In the genomic region with DNA sequence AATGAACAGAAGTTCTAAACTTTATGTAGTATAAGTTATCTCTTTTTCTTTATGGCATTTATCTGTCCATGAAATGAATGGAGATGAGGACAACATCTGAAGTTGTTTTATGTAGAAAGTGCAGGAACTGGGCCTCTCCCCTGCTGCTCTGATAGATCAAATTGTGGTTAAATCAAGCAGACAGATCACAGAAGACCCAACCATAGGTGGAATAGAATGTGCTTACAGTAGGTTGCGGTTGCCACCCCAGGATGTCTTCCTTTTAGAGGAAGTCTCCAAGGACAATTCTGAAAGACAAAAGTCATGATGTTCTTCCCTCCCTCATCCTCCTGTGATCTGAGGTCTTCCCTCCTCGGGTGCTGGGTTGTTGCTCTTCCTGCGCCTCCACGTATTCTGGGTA, we compare ENCODE assay signal across 15 cellular contexts.
"Had no signal": no experiment of that assay in that cellular context is flagged by ENCODE, and none has a peak within 500 bp of the region (broad histone marks: within the 10 kb centered on the region; RNA-seq: fewer than 3 reads in every experiment).

No MANE protein-coding gene starts in this region.

- H3K9me3 Mint-ChIP-seq: T-helper 2 cell treated with Interferon-gamma antibody and Interleukin-4, amounts not matched to agents 5 μg/mL and 100 μg/mL, for 36 hours had no signal

- ATAC-seq: left colon had no signal

- H3K4me3 Mint-ChIP-seq: naive B cell; T-helper 2 cell treated with Interferon-gamma antibody and Interleukin-4, amounts not matched to agents 5 μg/mL and 100 μg/mL, for 36 hours had no signal

- H3K4me1 Mint-ChIP-seq: naive B cell had no signal

- H3K27ac Mint-ChIP-seq: naive B cell; T-helper 2 cell treated with Interferon-gamma antibody and Interleukin-4, amounts not matched to agents 5 μg/mL and 100 μg/mL, for 36 hours had no signal

- H3K36me3 Mint-ChIP-seq: naive B cell had no signal

- DNase-seq: activated CD4-positive, alpha-beta T cell treated with anti-CD3 and anti-CD28 coated beads, Interleukin-2, amount 50 U/mL, for 4 hours; activated CD4-positive, CD25-positive, alpha-beta regulatory T cell; activated effector memory CD4-positive, alpha-beta T cell treated with Interleukin-2 at 50 U/mL for 16 hours; activated T-cell treated with anti-CD3 and anti-CD28 coated beads for 4 hours; cortex of kidney; effector CD4-positive, alpha-beta T cell; left colon; naive B cell; sigmoid colon; stimulated activated CD4-positive, alpha-beta T cell treated with anti-CD3 and anti-CD28 coated beads, Interleukin-1b, Interleukin-23, amount 100 ng/mL, for 48 hours; thyroid gland; uterus had no signal

- H3K4me3 ChIP-seq: esophagus muscularis mucosa, lung, sigmoid colon, thyroid gland, uterus had no signal
